In the genomic region with DNA sequence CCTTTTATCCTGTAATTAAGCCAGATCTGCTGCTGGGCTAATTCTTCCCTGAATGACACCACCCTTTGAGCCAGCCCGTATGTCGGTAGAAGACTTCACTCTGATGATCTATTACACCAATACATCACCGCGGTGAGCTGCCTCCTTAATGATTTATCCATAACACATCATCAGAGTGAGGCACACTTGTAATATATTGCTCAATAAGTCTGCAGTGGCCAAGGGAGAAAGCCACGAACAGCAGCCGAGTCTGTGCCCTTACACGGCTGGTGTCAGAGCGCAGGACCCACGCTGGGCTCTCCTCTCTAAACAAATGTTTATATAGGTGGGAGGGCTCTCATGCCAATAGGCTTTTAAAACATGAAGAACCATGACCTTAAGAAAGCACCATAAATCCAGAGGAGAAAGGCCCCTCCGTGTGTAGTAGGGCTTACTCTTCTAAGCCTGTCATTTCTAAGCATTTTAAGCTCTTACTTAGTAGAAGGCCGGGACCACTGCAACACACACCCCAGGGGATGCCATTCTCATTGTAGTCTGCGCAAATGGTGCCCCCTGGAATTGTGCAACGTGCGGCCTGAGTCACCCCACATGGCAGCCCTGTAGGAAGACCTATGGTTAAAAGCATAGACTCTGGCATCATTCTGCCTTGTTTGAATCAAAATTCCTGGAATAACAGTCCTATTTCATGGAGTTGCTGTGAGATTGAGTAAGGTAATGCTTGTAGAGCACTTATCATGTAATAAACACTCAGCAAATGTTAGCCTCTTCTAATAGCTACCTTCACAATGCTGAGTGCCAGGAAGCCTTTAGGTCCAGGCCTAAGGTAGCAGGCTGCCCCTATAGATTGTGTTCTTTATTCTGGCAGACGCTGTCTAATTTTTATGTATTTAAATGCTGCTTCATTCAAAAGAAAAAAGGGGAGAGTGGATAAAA, we compare ENCODE assay signal across 12 cellular contexts. TPM values are rescaled to one million over a fixed set of nuclear protein-coding genes. Genes with fewer than 3 reads are reported as not detected.
DNase-seq lines count a peak whose midpoint lies in the region; ATAC-seq and TF ChIP-seq lines count a peak whose summit lies in the region.
"Had no signal": no experiment of that assay in that cellular context is flagged by ENCODE, and none has a peak within 500 bp of the region (broad histone marks: within the 10 kb centered on the region; RNA-seq: fewer than 3 reads in every experiment).

No MANE protein-coding gene starts in this region.

- no peak overlapping the region for H3K4ac ChIP-seq in IMR-90 (ENCODE audit: low read depth, low read length)

- no peak overlapping the region for H2BK5ac ChIP-seq in IMR-90 (ENCODE audit: low read depth, low read length, poor library complexity, severe bottlenecking)

- TF ChIP-seq RAD21 in IMR-90 (IDR thresholded peaks at IDR 0.05; ENCODE audit: low read length) = no peak

- DNase-seq in IMR-90 (peak; percentile 27), NCI-H69 (lab: John Stamatoyannopoulos, UW) (peak; percentile 98), epithelial cell of esophagus (ENCODE audit: low read depth) (peak; percentile 38), smooth muscle cell (lab: John Stamatoyannopoulos, UW; ENCODE audit: unreplicated experiment) (no peak), body of pancreas (no peak), putamen (ENCODE audit: low spot score) (no peak), GOT3 (lab: John Stamatoyannopoulos, UW) (no peak)
- DNase-seq: activated T-cell treated with anti-CD3 and anti-CD28 coated beads, Interleukin-2, amount 50 U/mL, for 48 hours; NCI-H446; psoas muscle; stomach had no signal

- no peak overlapping the region for H3K14ac ChIP-seq in IMR-90 (replicated peaks; ENCODE audit: low read depth, low read length)

- no peak overlapping the region for H3K4me3 ChIP-seq in IMR-90 (ENCODE audit: insufficient read depth, low read depth, low read length)
- no peak overlapping the region for H3K4me3 ChIP-seq in epithelial cell of esophagus (ENCODE audit: low read length)
- no peak overlapping the region for H3K4me3 ChIP-seq in smooth muscle cell
- H3K4me3 ChIP-seq in body of pancreas = no peak overlapping the region
- H3K4me3 ChIP-seq: ascending aorta, psoas muscle, stomach had no signal

- H4K8ac ChIP-seq in IMR-90 (ENCODE audit: low read depth in 2 of 2, low read length in 2 of 2) = no peak overlapping the region

- no peak overlapping the region for H4K91ac ChIP-seq in IMR-90 (ENCODE audit: insufficient read depth, low read depth, low read length)

- H3K4me1 ChIP-seq in IMR-90 (ENCODE audit: control insufficient read depth, insufficient read depth, low read length) = peaks cover 3% of the 10 kb centered on the region; the same call in 1 of the 2 replicates
- peaks cover 11% of the 10 kb centered on the region for H3K4me1 ChIP-seq in smooth muscle cell (ENCODE audit: low read depth)
- H3K4me1 ChIP-seq in body of pancreas = no peaks in the 10 kb centered on the region
- H3K4me1 ChIP-seq: ascending aorta, psoas muscle, stomach had no signal

- H4K5ac ChIP-seq in IMR-90 (ENCODE audit: low read depth, low read length) = no peak overlapping the region

- H2BK15ac ChIP-seq in IMR-90 (ENCODE audit: low read depth, low read length) = no peak overlapping the region

- no TSS peak for BruUV-seq in IMR-90 (replicated peaks; lab: Mats Ljungman, UMichigan)

- H2AK9ac ChIP-seq in IMR-90 (replicated peaks; ENCODE audit: low read depth, low read length, poor library complexity) = no peak overlapping the region

- H3K4me2 ChIP-seq in IMR-90 (ENCODE audit: low read depth, low read length) (0 out of 2 replicates have a peak overlapping the region, but pooled peaks have one; percentile 29), smooth muscle cell (no peak overlapping the region)

- H2AFZ ChIP-seq in IMR-90 (replicated peaks; ENCODE audit: low read length, poor library complexity) (no peak overlapping the region), smooth muscle cell (ENCODE audit: low read depth) (no peak overlapping the region)

- H2BK120ac ChIP-seq in IMR-90 (ENCODE audit: low read depth, low read length) = no peak overlapping the region

- in situ Hi-C loops in IMR-90 (cut with MboI; ENCODE audit: low sequenced_read_pairs) = loop anchor here (25.0 kb wide), 1 partner anchor 2011 kb away; no protein-coding TSS in a partner anchor

- intact Hi-C loops in IMR-90 (cut with micrococcal nuclease) (no loop called here), body of pancreas (cut with DNase I) (no loop called here)

- H3K36me3 ChIP-seq in IMR-90 (ENCODE audit: control insufficient read depth, insufficient read depth, low read length) (no peaks in the 10 kb centered on the region), smooth muscle cell (ENCODE audit: low read depth) (no peaks in the 10 kb centered on the region), body of pancreas (replicated peaks in 1 of 2; ENCODE audit: insufficient read depth in 1 of 2, low read depth in 2 of 2) (no peaks in the 10 kb centered on the region)
- H3K36me3 ChIP-seq: ascending aorta, stomach had no signal

- H4K20me1 ChIP-seq in IMR-90 (ENCODE audit: insufficient read depth, low read length) (no peaks in the 10 kb centered on the region), smooth muscle cell (ENCODE audit: low read depth) (no peaks in the 10 kb centered on the region)

- H2AK5ac ChIP-seq in IMR-90 (ENCODE audit: low read depth, low read length) = no peak overlapping the region

- ATAC-seq in IMR-90 (ENCODE audit: low read depth) = peak; percentile 60; the same call in 1 of the 2 replicates
- ATAC-seq in body of pancreas = no peak

- no peak overlapping the region for H3K56ac ChIP-seq in IMR-90 (ENCODE audit: extremely low read depth, insufficient read depth, low read length)

- no peaks in the 10 kb centered on the region for H3K79me1 ChIP-seq in IMR-90 (ENCODE audit: low read depth in 1 of 2, low read length in 2 of 2)

- WGBS in IMR-90 (ENCODE audit: extremely low coverage in 2 of 2, insufficient read length in 1 of 2), 2 experiments = no CpG with 5 or more reads among the region's 15 CpGs
- 71% methylated on average over 15 of the region's 15 CpGs for WGBS in smooth muscle cell (ENCODE audit: low lambda C conversion rate)
- WGBS in body of pancreas, 2 donors = 70 to 73% methylated on average over 15 of the region's 15 CpGs

- H3K27ac ChIP-seq in IMR-90 (ENCODE audit: insufficient read depth, low read length) (no peak overlapping the region), smooth muscle cell (ENCODE audit: low read depth) (peak overlapping the region; percentile 40), body of pancreas (no peak overlapping the region)
- H3K27ac ChIP-seq: ascending aorta, psoas muscle, stomach had no signal

- dilution Hi-C loops in IMR-90 (cut with HindIII; ENCODE audit: low sequenced_read_pairs, unreplicated experiment) = no loop called here

- no peak for TF ChIP-seq POLR2A in IMR-90 (IDR thresholded peaks at IDR 0.05; ENCODE audit: low read depth, low read length)
- no peak for TF ChIP-seq POLR2A in body of pancreas (IDR thresholded peaks at IDR 0.05)

- POLR2A ChIA-PET in IMR-90 (lab: Charles Lee; ENCODE audit: unreplicated experiment) = no interaction called here

- H3K27me3 ChIP-seq in IMR-90 (ENCODE audit: control insufficient read depth, insufficient read depth, low read length) = peaks cover 8% of the 10 kb centered on the region
- H3K27me3 ChIP-seq in smooth muscle cell (ENCODE audit: low read depth) = no peaks in the 10 kb centered on the region
- H3K27me3 ChIP-seq in body of pancreas = no peaks in the 10 kb centered on the region
- H3K27me3 ChIP-seq: ascending aorta, stomach had no signal

- no peak overlapping the region for H2BK20ac ChIP-seq in IMR-90 (ENCODE audit: low read depth, low read length)

- H3K9me1 ChIP-seq in IMR-90 (ENCODE audit: insufficient read depth, low read length) = no peaks in the 10 kb centered on the region; the same call in 1 of the 2 replicates

- H3K23ac ChIP-seq in IMR-90 (ENCODE audit: low read depth, low read length) = no peak overlapping the region

- no peak overlapping the region for H3K18ac ChIP-seq in IMR-90 (ENCODE audit: low read depth, low read length)

- no peak overlapping the region for H3K9ac ChIP-seq in IMR-90 (ENCODE audit: low read depth, low read length)
- H3K9ac ChIP-seq in smooth muscle cell (ENCODE audit: low read depth) = no peak overlapping the region

- no peak for TF ChIP-seq CTCF in IMR-90 (conservative IDR thresholded peaks at IDR 0.05; ENCODE audit: low read depth, low read length)
- TF ChIP-seq CTCF in epithelial cell of esophagus (IDR thresholded peaks at IDR 0.05; ENCODE audit: insufficient read depth, low read depth, low read length, missing control alignments) = no peak
- TF ChIP-seq CTCF in smooth muscle cell (IDR thresholded peaks at IDR 0.05; ENCODE audit: borderline replicate concordance, insufficient read depth, poor library complexity, severe bottlenecking) = no peak
- TF ChIP-seq CTCF in body of pancreas (IDR thresholded peaks at IDR 0.05) = no peak

- H3K9me3 ChIP-seq in IMR-90 (ENCODE audit: control insufficient read depth, insufficient read depth, low read length) (no peaks in the 10 kb centered on the region), smooth muscle cell (replicated peaks; ENCODE audit: low read depth) (no peaks in the 10 kb centered on the region), body of pancreas (no peaks in the 10 kb centered on the region)
- H3K9me3 ChIP-seq: ascending aorta, psoas muscle, stomach had no signal

- CTCF ChIA-PET in IMR-90 (lab: Yijun Ruan, JAX) = interaction anchor here (0.6 to 1.2 kb wide), 2 partner anchors 32 to 40 kb away, joined by 4 read pairs; no protein-coding TSS in a partner anchor

- H3F3A ChIP-seq in smooth muscle cell (ENCODE audit: low read depth) = no peaks in the 10 kb centered on the region

- no peaks in the 10 kb centered on the region for H3K79me2 ChIP-seq in smooth muscle cell (ENCODE audit: low read depth)

TF ChIP-seq in IMR-90, 13 proteins besides CTCF, POLR2A, EP300 and RAD21:
- TF ChIP-seq FOS (IDR thresholded peaks at IDR 0.05; ENCODE audit: low read depth, low read length) = no peak
- peak; percentile 85 for TF ChIP-seq CEBPB (IDR thresholded peaks at IDR 0.05; ENCODE audit: low read depth, low read length)
- TF ChIP-seq CHD1 (IDR thresholded peaks at IDR 0.05; ENCODE audit: low read depth, low read length) = no peak

RNA-seq across cellular contexts. Expression of a gene that starts 26.1 kb away (rescaled TPM):
- total RNA-seq in IMR-90 (2012; rRNA removed) (37.3 and 41.7 TPM in 2 replicates), smooth muscle cell (32.3 and 33.1 TPM in 2 replicates), body of pancreas (10 to 100 TPM in 1 of 2 donors, 1 to 10 TPM in 1; 1.3 to 13.7 TPM)
- polyA plus RNA-seq in IMR-90 (2012; rRNA removed) (22.1 and 23.5 TPM in 2 replicates), smooth muscle cell (48.4 and 51.1 TPM in 2 replicates)
- 22.4 and 35.2 TPM in 2 replicates for polyA plus RNA-seq in IMR-90 (2012; cell fraction: cytosol; rRNA removed)
- 9.9 and 18.3 TPM in 2 replicates for polyA plus RNA-seq in IMR-90 (2012; cell fraction: nucleus; rRNA removed; ENCODE audit: low replicate concordance)

Comparison
In these comparisons a context has a peak if more than half of its experiments do, and no peak if none do; other contexts are left out.
1. DNase-seq: peak in IMR-90 (single experiment), NCI-H69 (single experiment) and epithelial cell of esophagus (single experiment); none in smooth muscle cell (single experiment), body of pancreas (0 of 4), putamen (single experiment) and GOT3 (single experiment).